14 cellular contexts compared by ENCODE assay signal in genomic region chr1:89911186-89911976, GRCh38.
DNase-seq lines count a peak whose midpoint lies in the region; ATAC-seq and TF ChIP-seq lines count a peak whose summit lies in the region.
"Had no signal": no experiment of that assay in that cellular context is flagged by ENCODE, and none has a peak within 500 bp of the region (broad histone marks: within the 10 kb centered on the region; RNA-seq: fewer than 3 reads in every experiment).

No MANE protein-coding gene starts in this region.

- peak overlapping the region; percentile 54 for H3K18ac ChIP-seq in trophoblast cell (ENCODE audit: low read length)

- H4K12ac ChIP-seq in trophoblast cell (ENCODE audit: low read depth, low read length), result no peak overlapping the region

- H3K9me3 ChIP-seq in PC-9 (ENCODE audit: insufficient read depth, low read depth), result no peaks in the 10 kb centered on the region
- H3K9me3 ChIP-seq in iPS-18a (ENCODE audit: control insufficient read depth, low read depth, low read length), result no peaks in the 10 kb centered on the region
- H3K9me3 ChIP-seq in trophoblast cell (ENCODE audit: insufficient read depth, low read depth, low read length), result no peaks in the 10 kb centered on the region
- no peaks in the 10 kb centered on the region for H3K9me3 ChIP-seq in testis
- H3K9me3 ChIP-seq: upper lobe of left lung had no signal

- H4K20me1 ChIP-seq in PC-9 (ENCODE audit: insufficient read depth), result no peaks in the 10 kb centered on the region

- H3K79me2 ChIP-seq in PC-9 (ENCODE audit: low read depth), result peaks cover 90% of the 10 kb centered on the region
- H3K79me2 ChIP-seq in trophoblast cell (ENCODE audit: control insufficient read depth, insufficient read depth, low read length, poor library complexity), result no peaks in the 10 kb centered on the region

- H3K4ac ChIP-seq in trophoblast cell (ENCODE audit: low read depth, low read length), result no peak overlapping the region

- TF ChIP-seq CTCF in PC-9 (conservative IDR thresholded peaks at IDR 0.05) (no peak), testis (IDR thresholded peaks at IDR 0.05) (no peak)

- in situ Hi-C loops in G401 (cut with HindIII; ENCODE audit: low sequenced_read_pairs), result no loop called here

- peak overlapping the region; percentile 41 for H4K91ac ChIP-seq in trophoblast cell (ENCODE audit: low read depth, low read length)

- H3K23ac ChIP-seq in trophoblast cell (ENCODE audit: low read length), result peak overlapping the region; percentile 18

- WGBS in trophoblast cell (ENCODE audit: extremely low coverage, insufficient coverage, insufficient read length), result no CpG with 5 or more reads among the region's 10 CpGs
- WGBS in testis, 2 donors, result 75 to 87% methylated on average over 10 of the region's 10 CpGs

- H3F3A ChIP-seq in PC-9 (ENCODE audit: insufficient read depth, low read depth), result peaks cover 61% of the 10 kb centered on the region

- H3K9ac ChIP-seq in iPS-18a (ENCODE audit: low read length) (peak overlapping the region; percentile 37), trophoblast cell (ENCODE audit: low read length) (no peak overlapping the region)

- H3K4me2 ChIP-seq in PC-9, result peak overlapping the region; percentile 67
- peak overlapping the region; percentile 38 for H3K4me2 ChIP-seq in trophoblast cell (ENCODE audit: low read length)

- no peaks in the 10 kb centered on the region for H3K9me2 ChIP-seq in PC-9 (ENCODE audit: insufficient read depth)

- intact Hi-C loops in PC-9 (cut with micrococcal nuclease; ENCODE audit: unreplicated experiment), result loop anchor here (1.0 to 2.0 kb wide), 6 partner anchors 21 to 103 kb away; no protein-coding TSS in a partner anchor
- intact Hi-C loops in testis (cut with DNase I; ENCODE audit: low total_unique reads), result no loop called here

- H3K27me3 ChIP-seq in PC-9 (ENCODE audit: insufficient read depth, low read depth) (no peaks in the 10 kb centered on the region), iPS-18a (ENCODE audit: control insufficient read depth, insufficient read depth, low read length) (no peaks in the 10 kb centered on the region), trophoblast cell (ENCODE audit: insufficient read depth, low read length) (no peaks in the 10 kb centered on the region), testis (no peaks in the 10 kb centered on the region)
- H3K27me3 ChIP-seq: upper lobe of left lung had no signal

- H2AFZ ChIP-seq in PC-9 (no peak overlapping the region), trophoblast cell (ENCODE audit: insufficient read depth, low read length, poor library complexity) (no peak overlapping the region)

- CTCF ChIA-PET in PC-9 (lab: Charles Lee), result interaction anchor here (0.6 to 1.1 kb wide), 3 partner anchors 9 to 76 kb away, joined by 3 read pairs; no protein-coding TSS in a partner anchor

- ATAC-seq in HG03175 (IDR thresholded peaks at IDR 0.05; ENCODE audit: unreplicated experiment), result no peak

- DNase-seq in G401 (ENCODE audit: low spot score), result peak; percentile 35
- DNase-seq in PC-9, result no peak
- no peak for DNase-seq in trophoblast cell
- no peak for DNase-seq in testis
- DNase-seq in NCI-H1417 treated with DMSO at 0.1 percent for 48 hours (lab: John Stamatoyannopoulos, UW), result no peak
- DNase-seq: activated CD4-positive, alpha-beta T cell treated with anti-CD3 and anti-CD28 coated beads for 4 hours; anterior cingulate cortex; NCI-H1417; NCI-H446 treated with DMSO at 0.1 percent for 48 hours; T-helper 2 cell; upper lobe of left lung had no signal

- H3K4me1 ChIP-seq in PC-9 (replicated peaks; ENCODE audit: insufficient read depth), result peaks cover 67% of the 10 kb centered on the region
- peaks cover 59% of the 10 kb centered on the region for H3K4me1 ChIP-seq in iPS-18a (ENCODE audit: control insufficient read depth, low read depth, low read length)
- peaks cover 10 to 19% of the 10 kb centered on the region in 2 experiments for H3K4me1 ChIP-seq in trophoblast cell (ENCODE audit: control insufficient read depth in 1 of 2, insufficient read depth in 2 of 2, low read length in 2 of 2)
- peaks cover 5% of the 10 kb centered on the region for H3K4me1 ChIP-seq in testis

- peak overlapping the region; percentile 36 for H3K14ac ChIP-seq in trophoblast cell (ENCODE audit: low read length)

- H2BK120ac ChIP-seq in trophoblast cell (ENCODE audit: insufficient read depth, low read length, poor library complexity), result peak overlapping the region; percentile 61

- H3K36me3 ChIP-seq in PC-9 (ENCODE audit: low read depth), result peaks cover 41% of the 10 kb centered on the region
- H3K36me3 ChIP-seq in iPS-18a (ENCODE audit: control insufficient read depth, low read depth, low read length), result no peaks in the 10 kb centered on the region
- H3K36me3 ChIP-seq in trophoblast cell (ENCODE audit: control insufficient read depth in 1 of 2, insufficient read depth in 2 of 2, low read length in 2 of 2), result no peaks in the 10 kb centered on the region
- no peaks in the 10 kb centered on the region for H3K36me3 ChIP-seq in testis (ENCODE audit: low read depth, missing control alignments)
- H3K36me3 ChIP-seq: upper lobe of left lung had no signal

- H4K8ac ChIP-seq in trophoblast cell (ENCODE audit: low read depth, low read length), result peak overlapping the region; percentile 13

- no peak for TF ChIP-seq POLR2A in testis (IDR thresholded peaks at IDR 0.05)

- peak overlapping the region; percentile 5 for H2AK5ac ChIP-seq in trophoblast cell (ENCODE audit: low read length)

- POLR2A ChIA-PET in PC-9 (lab: Charles Lee; ENCODE audit: unreplicated experiment), result interaction anchor here (0.5 to 1.2 kb wide), 6 partner anchors 12 to 103 kb away, joined by 3 to 22 read pairs (median 4); no protein-coding TSS in a partner anchor

- H3K4me3 ChIP-seq in PC-9 (no peak overlapping the region), iPS-18a (ENCODE audit: low read length) (peak overlapping the region; percentile 29), trophoblast cell (ENCODE audit: low read depth, low read length) (no peak overlapping the region), testis (no peak overlapping the region)
- H3K4me3 ChIP-seq: upper lobe of left lung had no signal

- H2BK5ac ChIP-seq in trophoblast cell (ENCODE audit: low read depth, low read length, poor library complexity), result peak overlapping the region; percentile 52

- TSS peak; percentile 20 for BruUV-seq in PC-9 (replicated peaks; lab: Mats Ljungman, UMichigan)

- H3K27ac ChIP-seq in PC-9, result peak overlapping the region; percentile 92
- peak overlapping the region; percentile 29 for H3K27ac ChIP-seq in iPS-18a (ENCODE audit: low read length)
- peak overlapping the region; percentile 70 for H3K27ac ChIP-seq in trophoblast cell (ENCODE audit: low read depth, low read length)
- H3K27ac ChIP-seq in testis, result no peak overlapping the region
- H3K27ac ChIP-seq: C4-2B, upper lobe of left lung had no signal

- peaks cover 14% of the 10 kb centered on the region for H3K79me1 ChIP-seq in trophoblast cell (ENCODE audit: low read length)

- peak overlapping the region; percentile 90 for H2BK12ac ChIP-seq in trophoblast cell (ENCODE audit: low read length)

Comparison
In these comparisons a context has a peak if more than half of its experiments do, and no peak if none do; other contexts are left out.
1. H3K27ac ChIP-seq: peak in PC-9 (single experiment), iPS-18a (single experiment) and trophoblast cell (single experiment); none in testis (0 of 2).